In genomic region chr5:86974910-86975309, GRCh38 we compare ENCODE assay signal across 2 cellular contexts.
TF ChIP-seq lines count a peak whose summit lies in the region.

No MANE protein-coding gene starts in this region.

TF ChIP-seq in SK-N-SH, 30 proteins besides CTCF, POLR2A, EP300 and RAD21 (continued from another document):
- no peak for TF ChIP-seq NRF1 (IDR thresholded peaks at IDR 0.05; ENCODE audit: low read depth, low read length)
- no peak for TF ChIP-seq GABPA (IDR thresholded peaks at IDR 0.05; ENCODE audit: low read depth)
- TF ChIP-seq USF2 (IDR thresholded peaks at IDR 0.05; ENCODE audit: borderline replicate concordance, low read depth, low read length): no peak
- TF ChIP-seq MAX (IDR thresholded peaks at IDR 0.05; ENCODE audit: low read depth): no peak
- no peak for TF ChIP-seq POLR2AphosphoS5 (IDR thresholded peaks at IDR 0.05; ENCODE audit: low read depth, low read length)
- TF ChIP-seq TAF1 (IDR thresholded peaks at IDR 0.05; ENCODE audit: borderline replicate concordance, low read depth, low read length): no peak
- TF ChIP-seq SIN3A (IDR thresholded peaks at IDR 0.05; ENCODE audit: borderline replicate concordance, low read depth, low read length): no peak
- TF ChIP-seq MXI1 (IDR thresholded peaks at IDR 0.05; ENCODE audit: low read depth, low read length): no peak
- no peak for TF ChIP-seq FOXM1 (IDR thresholded peaks at IDR 0.05; ENCODE audit: low read depth)
- no peak for TF ChIP-seq MEF2A (IDR thresholded peaks at IDR 0.05; ENCODE audit: borderline replicate concordance, low read depth)
- no peak for TF ChIP-seq EZH2phosphoT487 (IDR thresholded peaks at IDR 0.05; ENCODE audit: borderline replicate concordance, low read depth)
- TF ChIP-seq RXRA (IDR thresholded peaks at IDR 0.05; ENCODE audit: borderline replicate concordance, low read depth): no peak
- no peak for TF ChIP-seq NFIC (IDR thresholded peaks at IDR 0.05; ENCODE audit: borderline replicate concordance)
- TF ChIP-seq RFX5 (IDR thresholded peaks at IDR 0.05; ENCODE audit: low read length): no peak
- TF ChIP-seq PBX3 (IDR thresholded peaks at IDR 0.05): no peak
- TF ChIP-seq IRF3 (IDR thresholded peaks at IDR 0.05; ENCODE audit: low read depth, low read length): no peak
- no peak for TF ChIP-seq ZBTB33 (IDR thresholded peaks at IDR 0.05; ENCODE audit: borderline replicate concordance, low read depth)

TF ChIP-seq in GM23338, 12 proteins besides CTCF, POLR2A, EP300 and RAD21 (continued from another document):
- TF ChIP-seq ZNF462 (CRISPR knock-in tag; IDR thresholded peaks at IDR 0.05): no peak
